Comparison of ENCODE assay signal across 9 cellular contexts in the genomic region with DNA sequence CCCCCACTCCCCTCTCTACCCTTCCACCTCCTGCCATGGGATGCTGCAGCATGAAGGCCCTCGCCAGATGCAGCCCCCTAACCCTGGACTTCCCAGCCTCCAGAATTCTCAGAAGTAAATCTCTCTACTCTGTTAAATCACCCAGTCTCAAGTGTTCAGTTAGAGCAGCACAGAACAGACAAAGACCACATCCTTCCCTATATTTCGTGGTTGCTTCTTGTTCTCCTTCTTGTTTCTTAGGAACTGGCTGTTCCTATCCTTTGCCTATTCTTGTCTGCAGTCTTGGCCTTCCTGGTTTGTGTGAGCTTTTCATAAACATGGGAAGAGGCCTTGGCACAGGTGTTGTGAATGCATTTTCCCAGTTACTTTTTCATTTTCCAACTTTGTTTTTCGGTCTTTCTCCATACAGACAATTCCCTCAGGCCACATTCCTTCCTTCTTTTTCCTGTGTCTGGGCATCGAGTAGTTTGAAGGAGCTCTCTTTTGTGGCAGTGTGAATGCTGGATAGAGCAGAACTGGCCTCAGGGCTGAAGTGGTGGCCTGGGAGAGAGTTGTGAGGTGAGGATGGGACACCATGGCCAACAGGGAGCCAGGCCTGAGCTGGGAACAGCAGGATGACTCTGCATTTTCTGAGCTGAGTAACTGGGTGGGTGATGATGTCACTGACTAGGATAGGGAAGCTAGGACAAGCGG. TPM values are rescaled to one million over a fixed set of nuclear protein-coding genes. Genes with fewer than 3 reads are reported as not detected.
DNase-seq lines count a peak whose midpoint lies in the region; ATAC-seq, FAIRE-seq and TF ChIP-seq lines count a peak whose summit lies in the region.
"Had no signal": no experiment of that assay in that cellular context is flagged by ENCODE, and none has a peak within 500 bp of the region (broad histone marks: within the 10 kb centered on the region; RNA-seq: fewer than 3 reads in every experiment).

No MANE protein-coding gene starts in this region.

- H3K27ac ChIP-seq in substantia nigra (ENCODE audit: low read depth, low read length, poor library complexity, severe bottlenecking), result peak overlapping the region; percentile 35

- H3K27me3 Mint-ChIP-seq in effector memory CD8-positive, alpha-beta T cell, result peaks cover 0 to 7% of the 10 kb centered on the region in 2 donors
- no peaks in the 10 kb centered on the region for H3K27me3 Mint-ChIP-seq in T-helper 17 cell

- H3K27ac Mint-ChIP-seq in effector memory CD8-positive, alpha-beta T cell, result peak overlapping the region in 1 of 2 donors; percentile 3
- no peak overlapping the region for H3K27ac Mint-ChIP-seq in T-helper 17 cell

- TF ChIP-seq POLR2A in H54 (IDR thresholded peaks at IDR 0.05; ENCODE audit: low read depth, low read length), result no peak

- no peak overlapping the region for H3K4me3 Mint-ChIP-seq in effector memory CD8-positive, alpha-beta T cell
- H3K4me3 Mint-ChIP-seq in T-helper 17 cell, result no peak overlapping the region

- H3K36me3 Mint-ChIP-seq in effector memory CD8-positive, alpha-beta T cell (ENCODE audit: insufficient read depth), result peaks cover 2% of the 10 kb centered on the region
- no peaks in the 10 kb centered on the region for H3K36me3 Mint-ChIP-seq in T-helper 17 cell (ENCODE audit: low read depth)

- no peaks in the 10 kb centered on the region for H3K9me3 Mint-ChIP-seq in effector memory CD8-positive, alpha-beta T cell

- peaks cover 10% of the 10 kb centered on the region in 2 donors for H3K4me1 Mint-ChIP-seq in effector memory CD8-positive, alpha-beta T cell (ENCODE audit: low read depth in 2 of 2)
- H3K4me1 Mint-ChIP-seq in T-helper 17 cell, result peaks cover 9% of the 10 kb centered on the region

- no peak for ATAC-seq in effector memory CD8-positive, alpha-beta T cell (replicated peaks)
- no peak for ATAC-seq in T-helper 17 cell

- FAIRE-seq in H54 (lab: Jason Lieb, UNC), result no peak

- DNase-seq in H54 (ENCODE audit: insufficient read length, low spot score) (peak; percentile 42), SK-MEL-5 (ENCODE audit: low read depth, low spot score) (peak; percentile 26), fibroblast of gingiva (ENCODE audit: low read depth) (peak; percentile 36), substantia nigra (lab: John Stamatoyannopoulos, UW) (peak in 2 of 49 donors; percentile 14 to 28), T-helper 17 cell (no peak)
- no peak for DNase-seq in activated CD4-positive, alpha-beta T cell treated with anti-CD3 and anti-CD28 coated beads, Interleukin-2, amount 50 U/mL, for 1 hour
- no peak for DNase-seq in effector memory CD8-positive, alpha-beta T cell
- no peak for DNase-seq in stimulated activated CD4-positive, alpha-beta T cell treated with anti-CD3 and anti-CD28 coated beads, Interleukin-12 subunit alpha, Interleukin-12 subunit beta, amount 100 ng/mL, for 4 hours
- DNase-seq: retina had no signal

- in situ Hi-C loops in SK-MEL-5 (cut with HindIII; ENCODE audit: low pct_unique_long_range_greater_than_20kb, low sequenced_read_pairs), result no loop called here

- H3K9me3 ChIP-seq in T-helper 17 cell (ENCODE audit: control insufficient read depth, low read length, poor library complexity, severe bottlenecking), result no peaks in the 10 kb centered on the region

RNA-seq across cellular contexts. Expression of a gene that starts 21.1 kb away (rescaled TPM):
- not detected in 2 replicates for total RNA-seq in SK-MEL-5 (2014; rRNA removed; shearing (Covaris generic))
- polyA plus RNA-seq in SK-MEL-5 (2015; cell fraction: cytosol; rRNA removed), result 0.13 TPM in 1 of 2 replicates, not detected in the other
- polyA plus RNA-seq in SK-MEL-5 (2015; cell fraction: nucleus; rRNA removed), result not detected in 2 replicates
- not detected for total RNA-seq in T-helper 17 cell

RNA-seq across cellular contexts. Expression of a gene that starts 33.0 kb away (rescaled TPM):
- not detected in 2 replicates for total RNA-seq in SK-MEL-5 (2014; rRNA removed; shearing (Covaris generic))
- polyA plus RNA-seq in SK-MEL-5 (2015; cell fraction: cytosol; rRNA removed), result not detected in 2 replicates
- polyA plus RNA-seq in SK-MEL-5 (2015; cell fraction: nucleus; rRNA removed), result not detected in 2 replicates
- not detected for total RNA-seq in T-helper 17 cell

RNA-seq across cellular contexts. Expression of a gene that starts 43.2 kb away (rescaled TPM):
- 129 and 155 TPM in 2 replicates for total RNA-seq in SK-MEL-5 (2014; rRNA removed; shearing (Covaris generic))
- polyA plus RNA-seq in SK-MEL-5 (2015; cell fraction: cytosol; rRNA removed), result 378 and 406 TPM in 2 replicates
- 693 and 817 TPM in 2 replicates for polyA plus RNA-seq in SK-MEL-5 (2015; cell fraction: nucleus; rRNA removed)
- 1,000 to 10,000 TPM; 2,426 to 2,697 TPM for total RNA-seq in T-helper 17 cell

RNA-seq across cellular contexts. Expression of a gene that starts 58.8 kb away (rescaled TPM):
- not detected in 2 replicates for total RNA-seq in SK-MEL-5 (2014; rRNA removed; shearing (Covaris generic))
- polyA plus RNA-seq in SK-MEL-5 (2015; cell fraction: cytosol; rRNA removed), result 0.11 and 0.27 TPM in 2 replicates
- not detected in 2 replicates for polyA plus RNA-seq in SK-MEL-5 (2015; cell fraction: nucleus; rRNA removed)
- total RNA-seq in T-helper 17 cell, result not detected

Comparison
In these comparisons a context has a peak if more than half of its experiments do, and no peak if none do; other contexts are left out.
1. DNase-seq: peak in H54 (single experiment), SK-MEL-5 (single experiment) and fibroblast of gingiva (single experiment); none in activated CD4-positive, alpha-beta T cell treated with anti-CD3 and anti-CD28 coated beads, Interleukin-2, amount 50 U/mL, for 1 hour (single experiment), effector memory CD8-positive, alpha-beta T cell (0 of 3), stimulated activated CD4-positive, alpha-beta T cell treated with anti-CD3 and anti-CD28 coated beads, Interleukin-12 subunit alpha, Interleukin-12 subunit beta, amount 100 ng/mL, for 4 hours (single experiment) and T-helper 17 cell (0 of 3).
2. RNA of a gene that starts 43.2 kb away (total RNA-seq): 2,426 to 2,697 TPM in T-helper 17 cell; 129 to 155 TPM in SK-MEL-5; every median in the first group is over 10 times any median in the second.